ENCODE assay signal across 8 cellular contexts in the genomic region with DNA sequence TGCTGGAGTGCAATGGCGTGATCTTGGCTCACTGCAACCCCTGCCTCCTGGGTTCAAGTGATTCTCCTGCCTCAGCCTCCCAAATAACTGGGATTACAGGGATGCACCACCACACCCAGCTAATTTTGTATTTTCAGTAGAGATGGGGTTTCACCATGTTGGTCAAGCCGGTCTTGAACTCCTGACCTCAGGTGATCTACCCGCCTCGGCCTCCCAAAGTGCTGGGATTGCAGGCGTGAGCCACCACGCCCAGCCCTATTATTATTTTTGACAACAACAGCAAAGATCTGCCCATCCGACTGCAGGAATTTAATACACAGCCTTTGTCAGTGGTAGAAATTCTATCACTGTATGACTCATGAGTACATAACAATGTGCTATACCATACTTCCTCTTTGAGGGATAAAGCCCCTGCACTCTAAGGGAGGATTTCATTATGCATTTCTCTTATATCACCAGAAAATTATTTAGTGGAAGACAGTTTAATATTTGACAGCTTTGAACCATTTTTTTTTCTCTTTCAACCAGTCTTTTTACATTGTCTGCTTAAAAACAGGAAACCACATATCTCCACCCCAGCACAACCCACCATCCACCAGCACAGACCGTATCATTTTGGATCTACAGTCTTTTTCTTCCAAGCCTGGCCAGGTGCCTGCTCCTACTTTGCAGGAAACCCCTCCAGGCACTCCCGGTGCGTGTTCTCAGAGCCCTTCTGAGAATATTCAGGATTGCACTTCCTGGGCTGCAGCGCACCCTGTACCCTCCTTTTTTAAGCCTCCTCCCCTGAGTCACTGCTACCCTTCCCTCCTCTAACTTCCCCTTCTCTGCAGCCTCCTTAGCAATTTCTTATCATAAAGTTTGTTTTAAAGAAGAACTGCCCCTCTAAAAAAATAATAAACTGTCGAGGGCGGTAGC. TPM values are rescaled to one million over a fixed set of nuclear protein-coding genes. Genes with fewer than 3 reads are reported as not detected.
DNase-seq lines count a peak whose midpoint lies in the region; ATAC-seq, FAIRE-seq and TF ChIP-seq lines count a peak whose summit lies in the region.

No MANE protein-coding gene starts in this region.

- no peaks in the 10 kb centered on the region for H4K20me1 ChIP-seq in endothelial cell of umbilical vein (replicated peaks; ENCODE audit: control insufficient read depth, extremely low read depth, insufficient read depth, low read length)

- H3K27me3 Mint-ChIP-seq in T-helper 17 cell = no peaks in the 10 kb centered on the region

- intact Hi-C loops in endothelial cell of umbilical vein (cut with micrococcal nuclease) = loop anchor here (1.0 to 2.0 kb wide), 8 partner anchors 9 to 186 kb away; partner anchors contain the start of genes C12orf60, MGP and WBP11

- H3K9ac ChIP-seq in endothelial cell of umbilical vein (replicated peaks; ENCODE audit: extremely low read depth, insufficient read depth, low read length) = peak overlapping the region; percentile 93

- H3K27ac Mint-ChIP-seq in T-helper 17 cell = peak overlapping the region; percentile 100

- DNase-seq in CD1c-positive myeloid dendritic cell (ENCODE audit: extremely low spot score) (peak; percentile 75), T-helper 17 cell (peak in 2 of 3 donors; percentile 22 to 41), endothelial cell of umbilical vein (ENCODE audit: low read depth, low spot score) (peak; percentile 83), omental fat pad (ENCODE audit: low spot score) (no peak), NCI-H1417 (lab: John Stamatoyannopoulos, UW) (no peak), dedifferentiated amniotic fluid mesenchymal stem cell (ENCODE audit: extremely low spot score) (no peak)

- no peaks in the 10 kb centered on the region for H3K27me3 ChIP-seq in endothelial cell of umbilical vein (ENCODE audit: control insufficient read depth in 2 of 2, insufficient read depth in 2 of 2, low read length in 2 of 2)

- ATAC-seq in GM19452 (IDR thresholded peaks at IDR 0.05; ENCODE audit: unreplicated experiment) = peak; percentile 38
- peak; percentile 38 for ATAC-seq in HG03439 (IDR thresholded peaks at IDR 0.05; ENCODE audit: unreplicated experiment)
- peak; percentile 53 for ATAC-seq in T-helper 17 cell
- peak; percentile 63 for ATAC-seq in omental fat pad (ENCODE audit: low FRiP score)

- peak overlapping the region; percentile 98 for H3K4me2 ChIP-seq in endothelial cell of umbilical vein (ENCODE audit: insufficient read depth, low read length)

- peaks cover 52% of the 10 kb centered on the region for H3K4me1 ChIP-seq in endothelial cell of umbilical vein (ENCODE audit: control insufficient read depth, extremely low read depth, insufficient read depth, low read length)

- H3K9me1 ChIP-seq in endothelial cell of umbilical vein (replicated peaks; ENCODE audit: control insufficient read depth, extremely low read depth, insufficient read depth, low read length) = no peaks in the 10 kb centered on the region

- H3K36me3 ChIP-seq in endothelial cell of umbilical vein (ENCODE audit: control insufficient read depth in 2 of 2, extremely low read depth in 1 of 2, insufficient read depth in 2 of 2, low read length in 2 of 2) = no peaks in the 10 kb centered on the region

- FAIRE-seq in endothelial cell of umbilical vein (lab: Jason Lieb, UNC) = peak; percentile 78

- TSS peak; percentile 23 for BruUV-seq in endothelial cell of umbilical vein (replicated peaks; lab: Mats Ljungman, UMichigan)

- CTCF ChIA-PET in endothelial cell of umbilical vein (lab: Charles Lee) = interaction anchor here (1.0 to 1.5 kb wide), 3 partner anchors 13 to 115 kb away, joined by 4 to 6 read pairs (median 4); no protein-coding TSS in a partner anchor

- dilution Hi-C loops in endothelial cell of umbilical vein (cut with MboI; ENCODE audit: extremely low pct_ligation_motif_present, low sequenced_read_pairs) = no loop called here

- H3K4me3 ChIP-seq in endothelial cell of umbilical vein (replicated peaks in 1 of 3; ENCODE audit: insufficient read depth in 1 of 3, low read depth in 1 of 3, low read length in 3 of 3) = peak overlapping the region; percentile 57 to 78 (median 64)

- H3K79me2 ChIP-seq in endothelial cell of umbilical vein (ENCODE audit: control insufficient read depth, insufficient read depth, low read length) = peaks cover 55% of the 10 kb centered on the region

- peaks cover 64% of the 10 kb centered on the region for H3K4me1 Mint-ChIP-seq in T-helper 17 cell

- H3K9me3 ChIP-seq in T-helper 17 cell (ENCODE audit: control insufficient read depth, low read length, poor library complexity, severe bottlenecking) (no peaks in the 10 kb centered on the region), endothelial cell of umbilical vein (replicated peaks; ENCODE audit: control insufficient read depth, insufficient read depth, low read length) (no peaks in the 10 kb centered on the region)

- peaks cover 21% of the 10 kb centered on the region for H3K36me3 Mint-ChIP-seq in T-helper 17 cell (ENCODE audit: low read depth)

- H3K4me3 Mint-ChIP-seq in T-helper 17 cell = peak overlapping the region; percentile 100

- POLR2A ChIA-PET in endothelial cell of umbilical vein (lab: Charles Lee) = interaction anchor here (1.0 to 1.2 kb wide), 2 partner anchors 12 to 157 kb away, joined by 3 read pairs; partner anchors contain the start of gene C12orf60

- no peak for TF ChIP-seq POLR2A in endothelial cell of umbilical vein (IDR thresholded peaks at IDR 0.05; ENCODE audit: low read depth, low read length)

- no peak overlapping the region for H2AFZ ChIP-seq in endothelial cell of umbilical vein (ENCODE audit: low read depth, low read length)

- TF ChIP-seq CTCF in endothelial cell of umbilical vein (IDR thresholded peaks at IDR 0.05; ENCODE audit: extremely low read depth in 1 of 2, insufficient read depth in 1 of 2, low read depth in 1 of 2, low read length in 2 of 2) (no peak), omental fat pad (IDR thresholded peaks at IDR 0.05) (no peak)

- peak overlapping the region; percentile 80 for H3K27ac ChIP-seq in endothelial cell of umbilical vein (ENCODE audit: insufficient read depth, low read depth, low read length)

TF ChIP-seq in endothelial cell of umbilical vein, 7 proteins besides CTCF, POLR2A, EP300 and RAD21:
- no peak for TF ChIP-seq GATA2 (IDR thresholded peaks at IDR 0.05; ENCODE audit: insufficient read depth, insufficient read length, low read depth, low read length)
- peak; percentile 83 for TF ChIP-seq JUN (IDR thresholded peaks at IDR 0.05; ENCODE audit: borderline replicate concordance, insufficient read depth, insufficient read length, low read depth)
- TF ChIP-seq, protein P1, sequence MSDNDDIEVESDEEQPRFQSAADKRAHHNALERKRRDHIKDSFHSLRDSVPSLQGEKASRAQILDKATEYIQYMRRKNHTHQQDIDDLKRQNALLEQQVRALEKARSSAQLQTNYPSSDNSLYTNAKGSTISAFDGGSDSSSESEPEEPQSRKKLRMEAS (IDR thresholded peaks at IDR 0.05; ENCODE audit: insufficient read depth, insufficient read length) = no peak
- no peak for TF ChIP-seq EZH2 (IDR thresholded peaks at IDR 0.05; ENCODE audit: borderline replicate concordance, low read depth, low read length, severe bottlenecking)
- TF ChIP-seq POLR2AphosphoS5 (IDR thresholded peaks at IDR 0.05; ENCODE audit: insufficient read depth, low read depth, low read length) = peak; percentile 23
- no peak for TF ChIP-seq MYC (IDR thresholded peaks at IDR 0.05; ENCODE audit: low read depth, low read length)
- TF ChIP-seq FOS (IDR thresholded peaks at IDR 0.05; ENCODE audit: borderline replicate concordance, insufficient read depth, low read length) = peak; percentile 79

RNA-seq across cellular contexts. Expression of gene ARHGDIB, which starts 0.6 kb away (rescaled TPM):
- total RNA-seq in T-helper 17 cell (100 to 1,000 TPM; 895 to 936 TPM), endothelial cell of umbilical vein (483 and 550 TPM in 2 replicates), omental fat pad (100 to 1,000 TPM; 128 to 259 (median 205) TPM)
- polyA plus RNA-seq in endothelial cell of umbilical vein = 1,200 and 1,245 TPM in 2 replicates
- 1,171 and 1,649 TPM in 2 replicates for polyA plus RNA-seq in endothelial cell of umbilical vein (2011; cell fraction: cytosol; rRNA removed)
- 559 and 560 TPM in 2 replicates for polyA plus RNA-seq in endothelial cell of umbilical vein (2011; cell fraction: nucleus; rRNA removed)
- polyA plus RNA-seq in endothelial cell of umbilical vein (2012) = 796 and 1,005 TPM in 2 replicates
- 805 and 875 TPM in 2 replicates for polyA minus RNA-seq in endothelial cell of umbilical vein
- polyA minus RNA-seq in endothelial cell of umbilical vein (2011; cell fraction: cytosol; rRNA and poly(A)+ RNA removed) = not detected
- polyA minus RNA-seq in endothelial cell of umbilical vein (2011; cell fraction: nucleus; rRNA and poly(A)+ RNA removed) = 185 and 242 TPM in 2 replicates

RNA-seq across cellular contexts. Expression of gene PDE6H, which starts 12.0 kb away (rescaled TPM):
- not detected for total RNA-seq in T-helper 17 cell
- not detected in 2 replicates for total RNA-seq in endothelial cell of umbilical vein
- polyA plus RNA-seq in endothelial cell of umbilical vein = not detected in 2 replicates
- not detected in 2 replicates for polyA plus RNA-seq in endothelial cell of umbilical vein (2011; cell fraction: cytosol; rRNA removed)
- not detected in 2 replicates for polyA plus RNA-seq in endothelial cell of umbilical vein (2011; cell fraction: nucleus; rRNA removed)
- polyA plus RNA-seq in endothelial cell of umbilical vein (2012) = not detected in 2 replicates
- polyA minus RNA-seq in endothelial cell of umbilical vein = not detected in 2 replicates
- not detected for polyA minus RNA-seq in endothelial cell of umbilical vein (2011; cell fraction: cytosol; rRNA and poly(A)+ RNA removed)
- not detected in 2 replicates for polyA minus RNA-seq in endothelial cell of umbilical vein (2011; cell fraction: nucleus; rRNA and poly(A)+ RNA removed)
- total RNA-seq in omental fat pad = not detected

RNA-seq across cellular contexts. Expression of gene ERP27, which starts 22.5 kb away (rescaled TPM):
- 10 to 100 TPM in 1 of 2 donors, 1 to 10 TPM in 1; 9.9 to 14.9 TPM for total RNA-seq in T-helper 17 cell
- total RNA-seq in endothelial cell of umbilical vein = 0.88 and 1.4 TPM in 2 replicates
- 0.67 and 0.70 TPM in 2 replicates for polyA plus RNA-seq in endothelial cell of umbilical vein
- 0.75 and 0.98 TPM in 2 replicates for polyA plus RNA-seq in endothelial cell of umbilical vein (2011; cell fraction: cytosol; rRNA removed)
- polyA plus RNA-seq in endothelial cell of umbilical vein (2011; cell fraction: nucleus; rRNA removed) = 2.5 and 3.4 TPM in 2 replicates
- polyA plus RNA-seq in endothelial cell of umbilical vein (2012) = 0.62 and 0.68 TPM in 2 replicates
- 1.9 and 2.9 TPM in 2 replicates for polyA minus RNA-seq in endothelial cell of umbilical vein
- not detected for polyA minus RNA-seq in endothelial cell of umbilical vein (2011; cell fraction: cytosol; rRNA and poly(A)+ RNA removed)
- polyA minus RNA-seq in endothelial cell of umbilical vein (2011; cell fraction: nucleus; rRNA and poly(A)+ RNA removed) = 6.1 and 8.8 TPM in 2 replicates
- total RNA-seq in omental fat pad = under 1 TPM in 2 of 4 donors, not detected in 2; 0.56 to 0.60 TPM

Comparison
In these comparisons a context has a peak if more than half of its experiments do, and no peak if none do; other contexts are left out.
1. DNase-seq: peak in CD1c-positive myeloid dendritic cell (single experiment), T-helper 17 cell (2 of 3) and endothelial cell of umbilical vein (single experiment); none in omental fat pad (single experiment), NCI-H1417 (0 of 3) and dedifferentiated amniotic fluid mesenchymal stem cell (single experiment).
2. Peak in every context shown above with its lines, with median percentiles within 50 percentile points of each other: ATAC-seq.